Comparison of ENCODE assay signal across 3 cellular contexts in genomic region chrX:109671170-109671569, GRCh38. TPM values are rescaled to one million over a fixed set of nuclear protein-coding genes. Genes with fewer than 3 reads are reported as not detected.
"Had no signal": no experiment of that assay in that cellular context is flagged by ENCODE, and none has a peak within 500 bp of the region (broad histone marks: within the 10 kb centered on the region; RNA-seq: fewer than 3 reads in every experiment).

No MANE protein-coding gene starts in this region.

RNA-seq across cellular contexts. Expression of gene KCNE5, which starts 46.2 kb away (rescaled TPM):
- total RNA-seq: ascending aorta, body of pancreas had no signal
- polyA plus RNA-seq: aorta had no signal
